Comparison of ENCODE assay signal across 19 cellular contexts in genomic region chr2:19364014-19364413, GRCh38. TPM values are rescaled to one million over a fixed set of nuclear protein-coding genes. Genes with fewer than 3 reads are reported as not detected.
DNase-seq lines count a peak whose midpoint lies in the region; ATAC-seq and TF ChIP-seq lines count a peak whose summit lies in the region.
"Had no signal": no experiment of that assay in that cellular context is flagged by ENCODE, and none has a peak within 500 bp of the region (broad histone marks: within the 10 kb centered on the region; RNA-seq: fewer than 3 reads in every experiment).

No MANE protein-coding gene starts in this region.

- CTCF ChIA-PET in mammary epithelial cell (lab: Charles Lee; ENCODE audit: low non-redundant PET) = no interaction called here

- no peaks in the 10 kb centered on the region for H3K9me3 ChIP-seq in breast epithelium
- no peaks in the 10 kb centered on the region for H3K9me3 ChIP-seq in mammary epithelial cell (replicated peaks; ENCODE audit: insufficient read depth, low read length)
- no peaks in the 10 kb centered on the region for H3K9me3 ChIP-seq in MG63
- no peaks in the 10 kb centered on the region for H3K9me3 ChIP-seq in Karpas-422 (ENCODE audit: low read length)
- H3K9me3 ChIP-seq in smooth muscle cell (replicated peaks; ENCODE audit: low read depth) = no peaks in the 10 kb centered on the region
- H3K9me3 ChIP-seq: HAP-1, heart left ventricle, neutrophil, upper lobe of left lung had no signal

- H3K4me2 ChIP-seq in mammary epithelial cell (ENCODE audit: insufficient read depth, low read depth, low read length) (no peak overlapping the region), Karpas-422 (ENCODE audit: low read depth, low read length, poor library complexity, severe bottlenecking) (no peak overlapping the region), smooth muscle cell (no peak overlapping the region)

- POLR2A ChIA-PET in naive thymus-derived CD8-positive, alpha-beta T cell (lab: Charles Lee) = interaction anchor here (0.7 to 1.2 kb wide), 3 partner anchors 9 to 17 kb away, joined by 3 to 4 read pairs (median 4); no protein-coding TSS in a partner anchor

- peaks cover 33% of the 10 kb centered on the region for H3K4me1 Mint-ChIP-seq in central memory CD8-positive, alpha-beta T cell
- H3K4me1 Mint-ChIP-seq in naive thymus-derived CD8-positive, alpha-beta T cell = peaks cover 23 to 41% (median 37%) of the 10 kb centered on the region in 4 donors

- H2AFZ ChIP-seq in mammary epithelial cell (ENCODE audit: low read depth, low read length) = no peak overlapping the region
- no peak overlapping the region for H2AFZ ChIP-seq in Karpas-422 (ENCODE audit: low read length)
- no peak overlapping the region for H2AFZ ChIP-seq in smooth muscle cell (ENCODE audit: low read depth)

- no TSS peak for BruUV-seq in mammary epithelial cell (replicated peaks; lab: Mats Ljungman, UMichigan)

- TF ChIP-seq CTCF in breast epithelium (IDR thresholded peaks at IDR 0.05) (no peak), mammary epithelial cell (conservative IDR thresholded peaks at IDR 0.05 in 1 of 2, IDR thresholded peaks at IDR 0.05 in 1 of 2; ENCODE audit: extremely low read depth in 1 of 2, insufficient read depth in 1 of 2, low read depth in 1 of 2, low read length in 2 of 2) (no peak), smooth muscle cell (IDR thresholded peaks at IDR 0.05; ENCODE audit: borderline replicate concordance, insufficient read depth, poor library complexity, severe bottlenecking) (no peak)

- no peaks in the 10 kb centered on the region for H3K9me3 Mint-ChIP-seq in central memory CD8-positive, alpha-beta T cell
- no peaks in the 10 kb centered on the region for H3K9me3 Mint-ChIP-seq in naive thymus-derived CD8-positive, alpha-beta T cell
- H3K9me3 Mint-ChIP-seq: activated CD4-positive, alpha-beta memory T cell treated with anti-CD3 and anti-CD28 coated beads, Interleukin-2, amount 10 ng/mL, durations not matched to agents 7 days and 5 days; stimulated activated naive CD8-positive, alpha-beta T cell treated with anti-CD3 and anti-CD28 coated beads, Interleukin-15, Interleukin-2, amounts not matched to agents 100 ng/mL and 50 ng/mL, for 24 hours had no signal

- peak overlapping the region; percentile 88 for H3K27ac Mint-ChIP-seq in central memory CD8-positive, alpha-beta T cell (ENCODE audit: low read depth)
- peak overlapping the region in 2 of 10 donors; percentile 72 to 85 for H3K27ac Mint-ChIP-seq in naive thymus-derived CD8-positive, alpha-beta T cell
- H3K27ac Mint-ChIP-seq: activated CD4-positive, alpha-beta memory T cell treated with anti-CD3 and anti-CD28 coated beads, Interleukin-2, amount 10 ng/mL, durations not matched to agents 7 days and 5 days; stimulated activated naive CD8-positive, alpha-beta T cell treated with anti-CD3 and anti-CD28 coated beads, Interleukin-15, Interleukin-2, amounts not matched to agents 100 ng/mL and 50 ng/mL, for 24 hours had no signal

- H3K27ac ChIP-seq in breast epithelium (no peak overlapping the region), mammary epithelial cell (ENCODE audit: insufficient read depth, low read depth, low read length) (no peak overlapping the region), Karpas-422 (ENCODE audit: low read length) (no peak overlapping the region), smooth muscle cell (ENCODE audit: low read depth) (no peak overlapping the region)
- H3K27ac ChIP-seq: neutrophil, upper lobe of left lung had no signal

- H3K9ac ChIP-seq in mammary epithelial cell (ENCODE audit: insufficient read depth, low read length) (no peak overlapping the region), Karpas-422 (ENCODE audit: low read length) (no peak overlapping the region), smooth muscle cell (ENCODE audit: low read depth) (no peak overlapping the region)

- peaks cover 31% of the 10 kb centered on the region for H3K27me3 Mint-ChIP-seq in central memory CD8-positive, alpha-beta T cell
- peaks cover 10 to 46% (median 28%) of the 10 kb centered on the region in 5 donors for H3K27me3 Mint-ChIP-seq in naive thymus-derived CD8-positive, alpha-beta T cell

- intact Hi-C loops in breast epithelium (cut with DNase I; ENCODE audit: low total_unique reads) (no loop called here), mammary epithelial cell (cut with micrococcal nuclease) (no loop called here)

- no peak for ATAC-seq in central memory CD8-positive, alpha-beta T cell (replicated peaks; ENCODE audit: extremely low read depth, poor library complexity, severe bottlenecking)
- no peak for ATAC-seq in naive thymus-derived CD8-positive, alpha-beta T cell
- ATAC-seq in HG02981 (IDR thresholded peaks at IDR 0.05; ENCODE audit: unreplicated experiment) = no peak
- ATAC-seq: heart left ventricle had no signal

- peak overlapping the region; percentile 95 for H3K4me3 Mint-ChIP-seq in central memory CD8-positive, alpha-beta T cell
- peak overlapping the region; percentile 88 to 97 (median 95) for H3K4me3 Mint-ChIP-seq in naive thymus-derived CD8-positive, alpha-beta T cell

- in situ Hi-C loops in mammary epithelial cell (cut with MboI; ENCODE audit: low sequenced_read_pairs in 2 of 2) = loop anchor here (5.0 to 25.0 kb wide), 5 partner anchors 498 to 927 kb away; no protein-coding TSS in a partner anchor

- H3F3A ChIP-seq in smooth muscle cell (ENCODE audit: low read depth) = no peaks in the 10 kb centered on the region

- dilution Hi-C loops in mammary epithelial cell (cut with HindIII; ENCODE audit: low sequenced_read_pairs) = no loop called here

- H3K36me3 ChIP-seq in breast epithelium (no peaks in the 10 kb centered on the region), mammary epithelial cell (ENCODE audit: insufficient read depth, low read length) (no peaks in the 10 kb centered on the region), MG63 (no peaks in the 10 kb centered on the region), Karpas-422 (ENCODE audit: insufficient read depth, low read length) (no peaks in the 10 kb centered on the region), smooth muscle cell (ENCODE audit: low read depth) (no peaks in the 10 kb centered on the region)
- H3K36me3 ChIP-seq: HAP-1, heart left ventricle, neutrophil, upper lobe of left lung had no signal

- no peaks in the 10 kb centered on the region for H3K79me2 ChIP-seq in mammary epithelial cell (ENCODE audit: insufficient read depth, low read length)
- no peaks in the 10 kb centered on the region for H3K79me2 ChIP-seq in Karpas-422 (ENCODE audit: low read length)
- H3K79me2 ChIP-seq in smooth muscle cell (ENCODE audit: low read depth) = no peaks in the 10 kb centered on the region

- H3K27me3 ChIP-seq in breast epithelium (peaks cover 0 to 10% of the 10 kb centered on the region in 2 donors), mammary epithelial cell (ENCODE audit: insufficient read depth, low read length) (no peaks in the 10 kb centered on the region), MG63 (no peaks in the 10 kb centered on the region), Karpas-422 (ENCODE audit: low read length) (no peaks in the 10 kb centered on the region), smooth muscle cell (ENCODE audit: low read depth) (peaks cover 71% of the 10 kb centered on the region)

- no peaks in the 10 kb centered on the region for H3K9me2 ChIP-seq in Karpas-422 (replicated peaks; ENCODE audit: insufficient read depth, low read length)

- 84% methylated on average over 3 of the region's 3 CpGs for WGBS in mammary epithelial cell (ENCODE audit: low coverage, missing lambda C conversion rate)
- 63% methylated on average over 3 of the region's 3 CpGs for WGBS in smooth muscle cell (ENCODE audit: low lambda C conversion rate)

- H3K4me1 ChIP-seq in breast epithelium (no peaks in the 10 kb centered on the region), mammary epithelial cell (ENCODE audit: insufficient read depth, low read length) (peaks cover 20% of the 10 kb centered on the region), Karpas-422 (ENCODE audit: low read length) (peaks cover 10% of the 10 kb centered on the region), smooth muscle cell (ENCODE audit: low read depth) (peaks cover 6% of the 10 kb centered on the region)

- peaks cover 7% of the 10 kb centered on the region for H3K36me3 Mint-ChIP-seq in central memory CD8-positive, alpha-beta T cell (ENCODE audit: insufficient read depth)
- H3K36me3 Mint-ChIP-seq in naive thymus-derived CD8-positive, alpha-beta T cell = no peaks in the 10 kb centered on the region

- H3K4me3 ChIP-seq in breast epithelium = peak overlapping the region in 2 of 3 donors; percentile 64 to 71
- H3K4me3 ChIP-seq in mammary epithelial cell (replicated peaks in 1 of 3; ENCODE audit: insufficient read depth in 1 of 3, low read depth in 2 of 3, low read length in 3 of 3) = no peak overlapping the region
- no peak overlapping the region for H3K4me3 ChIP-seq in MG63
- no peak overlapping the region for H3K4me3 ChIP-seq in Karpas-422 (ENCODE audit: low read length)
- no peak overlapping the region for H3K4me3 ChIP-seq in smooth muscle cell
- H3K4me3 ChIP-seq: HAP-1 had no signal

- TF ChIP-seq POLR2A in breast epithelium (IDR thresholded peaks at IDR 0.05) = no peak

- H4K20me1 ChIP-seq in mammary epithelial cell (ENCODE audit: insufficient read depth, low read length) = no peaks in the 10 kb centered on the region
- H4K20me1 ChIP-seq in Karpas-422 (ENCODE audit: insufficient read depth, low read depth, low read length) = no peaks in the 10 kb centered on the region
- no peaks in the 10 kb centered on the region for H4K20me1 ChIP-seq in smooth muscle cell (ENCODE audit: low read depth)

- DNase-seq in breast epithelium (ENCODE audit: low spot score in 2 of 2) = no peak
- DNase-seq in mammary epithelial cell = no peak
- DNase-seq in central memory CD8-positive, alpha-beta T cell (ENCODE audit: low spot score in 2 of 2) = no peak
- no peak for DNase-seq in naive thymus-derived CD8-positive, alpha-beta T cell
- DNase-seq in MG63 = no peak
- DNase-seq in Karpas-422 = no peak
- DNase-seq in smooth muscle cell (lab: John Stamatoyannopoulos, UW; ENCODE audit: unreplicated experiment) = no peak
- DNase-seq: activated CD4-positive, alpha-beta memory T cell treated with anti-CD3 and anti-CD28 coated beads, Interleukin-2, amount 10 ng/mL, durations not matched to agents 7 days and 5 days; caudate nucleus; effector CD8-positive, alpha-beta T cell; heart left ventricle; NCI-H187 treated with DMSO at 0.1 percent for 48 hours; NCI-H345; stimulated activated CD4-positive, alpha-beta T cell treated with anti-CD3 and anti-CD28 coated beads, Interleukin-15, amount 100 ng/mL, for 24 hours had no signal

RNA-seq across cellular contexts. Expression of gene OSR1, which starts 5.6 kb away (rescaled TPM):
- total RNA-seq in breast epithelium = 10 to 100 TPM; 18.7 to 40.0 (median 34.1) TPM
- 10 to 100 TPM; 37.8 to 45.9 TPM for total RNA-seq in mammary epithelial cell
- 31.8 TPM for polyA plus RNA-seq in mammary epithelial cell
- 19.6 TPM for polyA minus RNA-seq in mammary epithelial cell
- not detected for total RNA-seq in naive thymus-derived CD8-positive, alpha-beta T cell
- not detected for polyA plus RNA-seq in naive thymus-derived CD8-positive, alpha-beta T cell
- not detected in 2 replicates for total RNA-seq in MG63 (2014; rRNA removed; shearing (Covaris generic); ENCODE audit: low replicate concordance)
- not detected in 2 replicates for total RNA-seq in Karpas-422 (2014; rRNA removed; shearing (Covaris generic); ENCODE audit: low replicate concordance)
- total RNA-seq in smooth muscle cell = 0.85 and 3.2 TPM in 2 replicates
- polyA plus RNA-seq in smooth muscle cell = 1.4 and 6.3 TPM in 2 replicates
- total RNA-seq: activated CD4-positive, alpha-beta memory T cell treated with anti-CD3 and anti-CD28 coated beads, Interleukin-2, amount 10 ng/mL, durations not matched to agents 7 days and 5 days had no signal

Comparison
In these comparisons a context has a peak if more than half of its experiments do, and no peak if none do; other contexts are left out.
1. H3K4me3 ChIP-seq: peak in breast epithelium (2 of 3); none in mammary epithelial cell (0 of 3), MG63 (single experiment), Karpas-422 (single experiment) and smooth muscle cell (single experiment).